Comparison of ENCODE assay signal across 8 cellular contexts in the genomic region with DNA sequence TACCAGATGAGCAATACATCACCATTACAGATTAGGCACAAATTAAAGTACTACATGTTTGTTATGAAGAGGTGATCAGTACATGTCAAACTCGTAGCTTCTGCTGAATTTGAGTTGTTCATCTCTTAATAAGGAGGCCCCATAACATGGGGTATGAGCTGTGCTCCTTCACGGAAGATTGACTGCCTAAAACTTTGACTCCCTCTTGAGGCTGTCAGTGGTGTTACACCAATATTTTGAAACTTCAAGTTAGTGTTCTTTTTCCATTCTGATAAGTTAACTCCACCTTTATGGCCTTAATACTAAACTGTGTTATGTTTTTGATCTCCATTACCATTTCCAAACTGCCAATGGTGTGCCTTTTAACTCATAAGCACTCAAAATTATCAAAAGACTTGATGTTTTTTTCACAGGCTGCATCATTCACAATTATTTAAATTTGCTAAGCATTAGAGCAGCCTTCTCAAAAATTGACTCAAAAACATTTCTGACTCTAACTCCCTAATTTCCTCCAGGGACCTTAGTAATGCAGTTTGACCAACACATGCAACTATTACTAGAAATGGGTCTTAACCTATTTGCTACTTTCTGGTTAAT.
DNase-seq lines count a peak whose midpoint lies in the region; ATAC-seq and TF ChIP-seq lines count a peak whose summit lies in the region.

No MANE protein-coding gene starts in this region.

- no peaks in the 10 kb centered on the region for H3K36me3 Mint-ChIP-seq in effector memory CD8-positive, alpha-beta T cell (ENCODE audit: insufficient read depth)
- no peaks in the 10 kb centered on the region for H3K36me3 Mint-ChIP-seq in activated naive CD4-positive, alpha-beta T cell treated with anti-CD3 and anti-CD28 coated beads, Interleukin-2, amount 10 ng/mL, durations not matched to agents 7 days and 5 days

- H3K27ac ChIP-seq in tibial artery, result no peak overlapping the region

- no peaks in the 10 kb centered on the region for H3K9me3 Mint-ChIP-seq in effector memory CD8-positive, alpha-beta T cell
- H3K9me3 Mint-ChIP-seq in activated naive CD4-positive, alpha-beta T cell treated with anti-CD3 and anti-CD28 coated beads, Interleukin-2, amount 10 ng/mL, durations not matched to agents 7 days and 5 days, result no peaks in the 10 kb centered on the region

- no peaks in the 10 kb centered on the region for H3K9me3 ChIP-seq in tibial artery

- H3K27me3 Mint-ChIP-seq in effector memory CD8-positive, alpha-beta T cell, result no peaks in the 10 kb centered on the region
- H3K27me3 Mint-ChIP-seq in activated naive CD4-positive, alpha-beta T cell treated with anti-CD3 and anti-CD28 coated beads, Interleukin-2, amount 10 ng/mL, durations not matched to agents 7 days and 5 days, result no peaks in the 10 kb centered on the region

- no peak overlapping the region for H3K4me3 ChIP-seq in tibial artery

- no peaks in the 10 kb centered on the region for H3K4me1 Mint-ChIP-seq in effector memory CD8-positive, alpha-beta T cell (ENCODE audit: low read depth in 2 of 2)
- H3K4me1 Mint-ChIP-seq in activated naive CD4-positive, alpha-beta T cell treated with anti-CD3 and anti-CD28 coated beads, Interleukin-2, amount 10 ng/mL, durations not matched to agents 7 days and 5 days, result no peaks in the 10 kb centered on the region

- in situ Hi-C loops in SK-MEL-5 (cut with HindIII; ENCODE audit: low pct_unique_long_range_greater_than_20kb, low sequenced_read_pairs), result no loop called here

- H3K27me3 ChIP-seq in tibial artery, result no peaks in the 10 kb centered on the region

- TF ChIP-seq CTCF in tibial artery (IDR thresholded peaks at IDR 0.05), result peak; percentile 20 to 31

- intact Hi-C loops in tibial artery (cut with DNase I; ENCODE audit: low total_unique reads), result no loop called here

- H3K4me1 ChIP-seq in tibial artery, result no peaks in the 10 kb centered on the region

- ATAC-seq in GM19351 (IDR thresholded peaks at IDR 0.05; ENCODE audit: unreplicated experiment) (peak; percentile 91), HG03439 (IDR thresholded peaks at IDR 0.05; ENCODE audit: unreplicated experiment) (peak; percentile 94)
- no peak for ATAC-seq in effector memory CD8-positive, alpha-beta T cell (replicated peaks)

- no peaks in the 10 kb centered on the region for H3K36me3 ChIP-seq in tibial artery

- H3K27ac Mint-ChIP-seq in effector memory CD8-positive, alpha-beta T cell, result no peak overlapping the region
- H3K27ac Mint-ChIP-seq in activated naive CD4-positive, alpha-beta T cell treated with anti-CD3 and anti-CD28 coated beads, Interleukin-2, amount 10 ng/mL, durations not matched to agents 7 days and 5 days, result no peak overlapping the region

- CTCF ChIA-PET in activated naive CD4-positive, alpha-beta T cell treated with anti-CD3 and anti-CD28 coated beads, Interleukin-2, amount 10 ng/mL, durations not matched to agents 7 days and 5 days (lab: Charles Lee), result interaction anchor here (1.0 kb wide), 2 partner anchors 30 to 1108 kb away, joined by 3 read pairs; no protein-coding TSS in a partner anchor

- H3K4me3 Mint-ChIP-seq in effector memory CD8-positive, alpha-beta T cell, result no peak overlapping the region
- no peak overlapping the region for H3K4me3 Mint-ChIP-seq in activated naive CD4-positive, alpha-beta T cell treated with anti-CD3 and anti-CD28 coated beads, Interleukin-2, amount 10 ng/mL, durations not matched to agents 7 days and 5 days

- DNase-seq in COLO829 (ENCODE audit: low spot score) (peak; percentile 42), SK-MEL-5 (ENCODE audit: low read depth, low spot score) (peak; percentile 66), globus pallidus (ENCODE audit: low spot score) (peak; percentile 10), tibial artery (no peak)
- no peak for DNase-seq in effector memory CD8-positive, alpha-beta T cell
- no peak for DNase-seq in activated naive CD4-positive, alpha-beta T cell treated with anti-CD3 and anti-CD28 coated beads, Interleukin-2, amount 10 ng/mL, durations not matched to agents 7 days and 5 days

Comparison
In these comparisons a context has a peak if more than half of its experiments do, and no peak if none do; other contexts are left out.
1. DNase-seq: peak in COLO829 (single experiment), SK-MEL-5 (single experiment) and globus pallidus (single experiment); none in tibial artery (0 of 2), effector memory CD8-positive, alpha-beta T cell (0 of 3) and activated naive CD4-positive, alpha-beta T cell treated with anti-CD3 and anti-CD28 coated beads, Interleukin-2, amount 10 ng/mL, durations not matched to agents 7 days and 5 days (single experiment).